Comparison of ENCODE assay signal across 8 cellular contexts in the genomic region with DNA sequence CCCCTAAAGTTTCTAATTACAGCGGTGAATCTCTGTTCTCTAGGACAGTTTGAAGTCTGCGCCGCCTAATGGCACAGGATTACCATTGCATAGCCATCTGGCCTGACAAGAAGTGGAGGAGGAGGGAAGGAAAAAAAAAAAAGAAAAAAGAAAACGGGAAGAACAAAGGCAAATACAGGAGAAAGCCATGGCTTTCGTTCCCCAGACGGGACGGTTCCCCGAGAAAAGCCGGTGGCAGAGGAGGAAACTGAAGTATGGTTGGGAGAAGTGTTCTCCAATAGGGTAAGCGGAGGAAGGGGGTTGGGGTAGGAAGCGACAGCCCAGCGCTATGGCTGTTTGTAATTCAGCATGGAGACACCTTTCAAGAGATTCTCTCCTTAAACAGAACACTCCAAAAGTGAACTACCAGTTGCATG.
DNase-seq lines count a peak whose midpoint lies in the region; ATAC-seq and TF ChIP-seq lines count a peak whose summit lies in the region.

No MANE protein-coding gene starts in this region.

- no peak for TF ChIP-seq POLR2A in esophagus squamous epithelium (IDR thresholded peaks at IDR 0.05)

- TF ChIP-seq CTCF in esophagus squamous epithelium (IDR thresholded peaks at IDR 0.05): peak in 4 of 6 experiments; percentile 28 to 46 (median 36)

- H3K27me3 ChIP-seq in esophagus squamous epithelium (no peaks in the 10 kb centered on the region), muscle layer of duodenum (ENCODE audit: low read depth, low read length) (no peaks in the 10 kb centered on the region)

- H3K27ac ChIP-seq in esophagus squamous epithelium (peak overlapping the region; percentile 49 to 82 (median 68)), muscle layer of duodenum (ENCODE audit: low read length) (no peak overlapping the region), temporal lobe (ENCODE audit: low read depth, low read length) (peak overlapping the region; percentile 17)

- 2 to 23% methylated on average over 11 to 12 of the region's 12 CpGs for WGBS in esophagus squamous epithelium, 2 donors

- peaks cover 0 to 13% (median 0%) of the 10 kb centered on the region in 3 donors for H3K4me1 ChIP-seq in esophagus squamous epithelium
- no peaks in the 10 kb centered on the region for H3K4me1 ChIP-seq in muscle layer of duodenum (ENCODE audit: control insufficient read depth in 1 of 2, insufficient read depth in 2 of 2, low read length in 2 of 2)

- H3K9me3 ChIP-seq in esophagus squamous epithelium: no peaks in the 10 kb centered on the region
- no peaks in the 10 kb centered on the region for H3K9me3 ChIP-seq in muscle layer of duodenum (ENCODE audit: control insufficient read depth in 1 of 2, low read length in 2 of 2)

- H3K4me3 ChIP-seq in esophagus squamous epithelium: peak overlapping the region; percentile 41 to 66 (median 56)
- H3K4me3 ChIP-seq in muscle layer of duodenum (ENCODE audit: low read depth in 1 of 2, low read length in 2 of 2): peak overlapping the region; percentile 66 to 88

- intact Hi-C loops in esophagus squamous epithelium (cut with DNase I): no loop called here

- ATAC-seq in HG02642 (IDR thresholded peaks at IDR 0.05; ENCODE audit: poor library complexity, unreplicated experiment): peak; percentile 69

- no peaks in the 10 kb centered on the region for H3K36me3 ChIP-seq in esophagus squamous epithelium
- H3K36me3 ChIP-seq in muscle layer of duodenum (ENCODE audit: control insufficient read depth in 1 of 2, insufficient read depth in 2 of 2, low read length in 2 of 2): no peaks in the 10 kb centered on the region

- peak; percentile 9 for DNase-seq in activated T-cell treated with anti-CD3 and anti-CD28 coated beads for 1 hour (ENCODE audit: low read depth)
- DNase-seq in activated T-cell treated with anti-CD3 and anti-CD28 coated beads for 4 hours: no peak
- DNase-seq in NAMALWA (ENCODE audit: low spot score): peak; percentile 79
- peak; percentile 5 to 11 for DNase-seq in activated CD4-positive, alpha-beta T cell treated with anti-CD3 and anti-CD28 coated beads, Interleukin-2, amount 50 U/mL, for 4 hours
- DNase-seq in esophagus squamous epithelium (lab: John Stamatoyannopoulos, UW): no peak

Comparison
In these comparisons a context has a peak if more than half of its experiments do, and no peak if none do; other contexts are left out.
1. DNase-seq: peak in activated T-cell treated with anti-CD3 and anti-CD28 coated beads for 1 hour (single experiment), NAMALWA (single experiment) and activated CD4-positive, alpha-beta T cell treated with anti-CD3 and anti-CD28 coated beads, Interleukin-2, amount 50 U/mL, for 4 hours (2 of 2); none in activated T-cell treated with anti-CD3 and anti-CD28 coated beads for 4 hours (single experiment) and esophagus squamous epithelium (single experiment).